1 cellular context compared by ENCODE assay signal in genomic region chr5:93598997-93599371, GRCh38.
TF ChIP-seq lines count a peak whose summit lies in the region.

No MANE protein-coding gene starts in this region.

TF ChIP-seq in HepG2, 621 proteins besides CTCF, POLR2A, EP300 and RAD21:
- TF ChIP-seq ZNF879 (CRISPR knock-in tag; IDR thresholded peaks at IDR 0.05) = no peak
- no peak for TF ChIP-seq ATF6 (CRISPR knock-in tag; conservative IDR thresholded peaks at IDR 0.05)
- no peak for TF ChIP-seq ZNF563 (CRISPR knock-in tag; IDR thresholded peaks at IDR 0.05)
- no peak for TF ChIP-seq ZBTB34 (CRISPR knock-in tag; IDR thresholded peaks at IDR 0.05)
- no peak for TF ChIP-seq ARHGAP35 (CRISPR knock-in tag; IDR thresholded peaks at IDR 0.05; ENCODE audit: borderline replicate concordance)
- no peak for TF ChIP-seq GTF2F1 (IDR thresholded peaks at IDR 0.05; ENCODE audit: low read length)
- TF ChIP-seq ZUFSP (CRISPR knock-in tag; IDR thresholded peaks at IDR 0.05; ENCODE audit: borderline replicate concordance) = no peak
- TF ChIP-seq ZC3H4 (CRISPR knock-in tag; IDR thresholded peaks at IDR 0.05; ENCODE audit: borderline replicate concordance) = no peak
- no peak for TF ChIP-seq MTF1 (CRISPR knock-in tag; IDR thresholded peaks at IDR 0.05)
- TF ChIP-seq E2F2 (CRISPR knock-in tag; IDR thresholded peaks at IDR 0.05; ENCODE audit: borderline replicate concordance) = no peak
- TF ChIP-seq SMARCC2 (IDR thresholded peaks at IDR 0.05) = no peak
- TF ChIP-seq, protein P1, sequence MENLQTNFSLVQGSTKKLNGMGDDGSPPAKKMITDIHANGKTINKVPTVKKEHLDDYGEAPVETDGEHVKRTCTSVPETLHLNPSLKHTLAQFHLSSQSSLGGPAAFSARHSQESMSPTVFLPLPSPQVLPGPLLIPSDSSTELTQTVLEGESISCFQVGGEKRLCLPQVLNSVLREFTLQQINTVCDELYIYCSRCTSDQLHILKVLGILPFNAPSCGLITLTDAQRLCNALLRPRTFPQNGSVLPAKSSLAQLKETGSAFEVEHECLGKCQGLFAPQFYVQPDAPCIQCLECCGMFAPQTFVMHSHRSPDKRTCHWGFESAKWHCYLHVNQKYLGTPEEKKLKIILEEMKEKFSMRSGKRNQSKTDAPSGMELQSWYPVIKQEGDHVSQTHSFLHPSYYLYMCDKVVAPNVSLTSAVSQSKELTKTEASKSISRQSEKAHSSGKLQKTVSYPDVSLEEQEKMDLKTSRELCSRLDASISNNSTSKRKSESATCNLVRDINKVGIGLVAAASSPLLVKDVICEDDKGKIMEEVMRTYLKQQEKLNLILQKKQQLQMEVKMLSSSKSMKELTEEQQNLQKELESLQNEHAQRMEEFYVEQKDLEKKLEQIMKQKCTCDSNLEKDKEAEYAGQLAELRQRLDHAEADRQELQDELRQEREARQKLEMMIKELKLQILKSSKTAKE (CRISPR knock-in tag; IDR thresholded peaks at IDR 0.05; ENCODE audit: borderline replicate concordance) = no peak
- no peak for TF ChIP-seq ZNF230 (CRISPR knock-in tag; IDR thresholded peaks at IDR 0.05)
- TF ChIP-seq ZSCAN12 (CRISPR knock-in tag; IDR thresholded peaks at IDR 0.05) = no peak
